ENCODE assay signal across 25 cellular contexts in genomic region chr14:88310021-88310420, GRCh38. TPM values are rescaled to one million over a fixed set of nuclear protein-coding genes. Genes with fewer than 3 reads are reported as not detected.
"Had no signal": no experiment of that assay in that cellular context is flagged by ENCODE, and none has a peak within 500 bp of the region (broad histone marks: within the 10 kb centered on the region; RNA-seq: fewer than 3 reads in every experiment).

No MANE protein-coding gene starts in this region.

- H3K9ac ChIP-seq: KMS-11, SK-N-SH had no signal

- H3K4me3 Mint-ChIP-seq: IgD-negative memory B cell had no signal

- H3K36me3 Mint-ChIP-seq: IgD-negative memory B cell had no signal

- H3K9me2 ChIP-seq: SK-N-SH had no signal

- H3K9me3 ChIP-seq: SK-N-SH had no signal

- FAIRE-seq: HTR-8/SVneo, K562 had no signal

- H3K4me1 Mint-ChIP-seq: IgD-negative memory B cell had no signal

- H3K27ac Mint-ChIP-seq: IgD-negative memory B cell had no signal

- DNase-seq: Kasumi-1, MM.1S, NCI-H1092 treated with DMSO at 0.1 percent for 48 hours, NCI-H1436, NCI-H187, NCI-H2029, NCI-H2081 treated with DMSO at 0.1 percent for 48 hours, NCI-H2171, NCI-H226, NCI-H446, NCI-H510A, NCI-H524 treated with DMSO at 0.1 percent for 48 hours, NCI-H69, NCI-H774, PC-3, SHP77, SK-N-SH had no signal

- H3K27ac ChIP-seq: HL-60, KMS-11, RWPE1 had no signal

- H3K4me3 ChIP-seq: K562 had no signal

- H3K4me2 ChIP-seq: KMS-11, SK-N-SH had no signal

- ATAC-seq: K562, Panc1, PC-3 had no signal

RNA-seq across cellular contexts. Expression of gene KCNK10, which starts 13.0 kb away (rescaled TPM):
- total RNA-seq: K562, M059J, PC-3 had no signal
- polyA plus RNA-seq: IgD-negative memory B cell, K562, SK-N-SH had no signal
